ENCODE assay signal across 9 cellular contexts in the genomic region with DNA sequence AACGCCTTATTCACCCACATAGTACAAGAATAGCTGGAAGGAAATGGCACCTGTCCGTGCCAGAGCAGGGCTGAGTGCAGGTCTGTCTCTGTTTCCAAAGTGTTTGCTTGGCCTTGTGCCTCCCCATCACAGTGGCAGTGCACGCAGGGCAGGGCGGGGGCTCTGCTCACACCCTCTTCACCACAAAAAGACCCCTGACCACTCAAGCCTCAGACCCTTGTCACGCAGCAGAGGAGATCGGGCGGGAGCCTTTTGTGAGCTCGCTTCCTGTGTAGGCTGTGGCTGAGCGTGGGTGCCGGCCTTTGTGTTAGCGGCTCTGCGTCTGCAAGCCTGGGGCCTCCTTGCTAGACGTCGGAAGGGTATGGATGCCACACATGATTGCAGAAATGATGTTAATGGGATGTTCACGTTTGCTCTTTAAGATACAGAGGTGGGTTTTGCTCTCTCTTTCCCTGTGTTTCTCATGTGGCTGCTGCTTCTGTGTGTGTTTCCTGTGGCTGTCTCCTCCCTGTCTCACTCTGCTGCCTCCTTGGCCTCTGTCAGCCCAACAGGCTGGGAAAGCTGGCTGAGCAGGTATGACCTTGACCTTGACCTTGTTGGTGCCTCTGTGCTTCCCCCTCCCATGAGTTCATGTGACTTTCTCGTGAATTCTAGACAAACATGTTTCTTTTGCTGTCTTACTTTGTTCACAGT. TPM values are rescaled to one million over a fixed set of nuclear protein-coding genes. Genes with fewer than 3 reads are reported as not detected.
DNase-seq lines count a peak whose midpoint lies in the region; ATAC-seq and TF ChIP-seq lines count a peak whose summit lies in the region.
"Had no signal": no experiment of that assay in that cellular context is flagged by ENCODE, and none has a peak within 500 bp of the region (broad histone marks: within the 10 kb centered on the region; RNA-seq: fewer than 3 reads in every experiment).

No MANE protein-coding gene starts in this region.

- no peak overlapping the region for H2AFZ ChIP-seq in MM.1S (ENCODE audit: low read length)

- no peak overlapping the region for H3K4me3 ChIP-seq in MM.1S (ENCODE audit: low read length)

- H3K9me3 ChIP-seq in MM.1S (replicated peaks; ENCODE audit: insufficient read depth, low read length) = no peaks in the 10 kb centered on the region

- no peaks in the 10 kb centered on the region for H3K4me1 ChIP-seq in MM.1S (ENCODE audit: low read length)

- H3K27ac ChIP-seq in MM.1S (ENCODE audit: low read length) = no peak overlapping the region

- H3K4me2 ChIP-seq in MM.1S (ENCODE audit: low read depth, low read length) = no peak overlapping the region

- no peaks in the 10 kb centered on the region for H3K36me3 ChIP-seq in MM.1S (replicated peaks; ENCODE audit: insufficient read depth, low read length)

- no peaks in the 10 kb centered on the region for H3K79me2 ChIP-seq in MM.1S (ENCODE audit: low read length)

- no peak for ATAC-seq in HG03095 (IDR thresholded peaks at IDR 0.05; ENCODE audit: unreplicated experiment)

- no peaks in the 10 kb centered on the region for H3F3A ChIP-seq in MM.1S (ENCODE audit: insufficient read depth, low read length)

- no peaks in the 10 kb centered on the region for H4K20me1 ChIP-seq in MM.1S (ENCODE audit: insufficient read depth, low read length)

- peak; percentile 76 for DNase-seq in GM13976 (ENCODE audit: low spot score)
- DNase-seq in activated CD4-positive, alpha-beta T cell treated with anti-CD3 and anti-CD28 coated beads for 48 hours = peak; percentile 81
- DNase-seq in dermis blood vessel endothelial cell = peak; percentile 53
- DNase-seq in stimulated activated CD4-positive, alpha-beta T cell treated with anti-CD3 and anti-CD28 coated beads, Interleukin-1b, Interleukin-23, amount 100 ng/mL, for 48 hours = peak; percentile 73
- DNase-seq in SIG-M5 (lab: John Stamatoyannopoulos, UW) = no peak
- DNase-seq in DMS114 treated with DMSO at 0.1 percent for 48 hours (lab: John Stamatoyannopoulos, UW; ENCODE audit: unreplicated experiment) = no peak
- no peak for DNase-seq in MM.1S

- TF ChIP-seq CTCF in GM13976 (IDR thresholded peaks at IDR 0.05; ENCODE audit: borderline replicate concordance, control extremely low read depth, extremely low read depth, insufficient read depth, missing control alignments) (no peak), MM.1S (IDR thresholded peaks at IDR 0.05; ENCODE audit: low read length) (no peak)

- H3K9me2 ChIP-seq in MM.1S (replicated peaks; ENCODE audit: insufficient read depth, low read length) = no peaks in the 10 kb centered on the region

- no peak overlapping the region for H3K9ac ChIP-seq in MM.1S (ENCODE audit: low read length)

- in situ Hi-C loops in GM13976 (cut with MboI; ENCODE audit: low sequenced_read_pairs, unreplicated experiment) = no loop called here

- no peaks in the 10 kb centered on the region for H3K27me3 ChIP-seq in MM.1S (replicated peaks; ENCODE audit: insufficient read depth, low read length)

RNA-seq across cellular contexts. Expression of a gene that starts 45.4 kb away (rescaled TPM):
- total RNA-seq in dermis blood vessel endothelial cell = not detected in 2 replicates
- total RNA-seq: M059J had no signal

Comparison
In these comparisons a context has a peak if more than half of its experiments do, and no peak if none do; other contexts are left out.
1. DNase-seq: peak in GM13976 (single experiment), activated CD4-positive, alpha-beta T cell treated with anti-CD3 and anti-CD28 coated beads for 48 hours (single experiment), dermis blood vessel endothelial cell (single experiment) and stimulated activated CD4-positive, alpha-beta T cell treated with anti-CD3 and anti-CD28 coated beads, Interleukin-1b, Interleukin-23, amount 100 ng/mL, for 48 hours (single experiment); none in SIG-M5 (single experiment), DMS114 treated with DMSO at 0.1 percent for 48 hours (single experiment) and MM.1S (single experiment).